1 cellular context compared by ENCODE assay signal in the genomic region with DNA sequence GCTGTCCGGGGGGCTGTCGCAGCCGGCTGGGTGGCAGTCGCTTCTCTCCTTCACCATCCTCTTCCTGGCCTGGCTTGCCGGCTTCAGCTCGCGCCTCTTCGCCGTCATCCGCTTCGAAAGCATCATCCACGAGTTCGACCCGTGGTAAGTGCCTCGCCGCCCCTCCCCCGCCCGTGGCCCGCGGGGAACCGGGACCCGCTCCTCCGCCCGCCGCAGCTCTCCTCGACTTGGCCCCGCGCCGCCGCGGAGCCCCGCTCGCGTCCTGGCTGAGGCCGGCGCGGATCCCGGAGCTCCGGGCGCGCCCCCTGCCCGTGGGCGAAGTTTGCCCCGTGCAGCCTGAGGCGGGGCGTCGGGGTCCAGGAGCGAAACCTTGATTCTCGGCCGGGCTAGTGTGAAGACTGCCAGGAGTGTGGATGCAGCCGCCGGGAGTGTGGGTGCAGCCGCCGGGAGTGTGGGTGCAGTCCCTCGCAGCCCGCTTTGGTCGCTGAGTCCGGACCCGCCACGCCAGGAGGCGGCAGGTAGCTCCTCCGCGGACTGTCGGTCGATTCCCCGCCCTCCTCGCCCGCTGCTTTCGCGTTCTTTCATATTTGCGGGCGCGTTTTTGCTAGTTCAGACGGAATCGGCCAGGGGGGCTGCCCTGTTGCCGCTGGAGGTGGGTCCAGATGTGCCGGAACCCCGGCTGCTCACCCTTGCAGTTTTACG.
A peak's percentile ranks its signal among the peaks of the same experiment; 100 is the strongest.
TF ChIP-seq lines count a peak whose summit lies in the region.

No MANE protein-coding gene starts in this region.

TF ChIP-seq in HepG2, 621 proteins besides CTCF, POLR2A, EP300 and RAD21 (continued from another document and continues in another):
- TF ChIP-seq, protein P1, sequence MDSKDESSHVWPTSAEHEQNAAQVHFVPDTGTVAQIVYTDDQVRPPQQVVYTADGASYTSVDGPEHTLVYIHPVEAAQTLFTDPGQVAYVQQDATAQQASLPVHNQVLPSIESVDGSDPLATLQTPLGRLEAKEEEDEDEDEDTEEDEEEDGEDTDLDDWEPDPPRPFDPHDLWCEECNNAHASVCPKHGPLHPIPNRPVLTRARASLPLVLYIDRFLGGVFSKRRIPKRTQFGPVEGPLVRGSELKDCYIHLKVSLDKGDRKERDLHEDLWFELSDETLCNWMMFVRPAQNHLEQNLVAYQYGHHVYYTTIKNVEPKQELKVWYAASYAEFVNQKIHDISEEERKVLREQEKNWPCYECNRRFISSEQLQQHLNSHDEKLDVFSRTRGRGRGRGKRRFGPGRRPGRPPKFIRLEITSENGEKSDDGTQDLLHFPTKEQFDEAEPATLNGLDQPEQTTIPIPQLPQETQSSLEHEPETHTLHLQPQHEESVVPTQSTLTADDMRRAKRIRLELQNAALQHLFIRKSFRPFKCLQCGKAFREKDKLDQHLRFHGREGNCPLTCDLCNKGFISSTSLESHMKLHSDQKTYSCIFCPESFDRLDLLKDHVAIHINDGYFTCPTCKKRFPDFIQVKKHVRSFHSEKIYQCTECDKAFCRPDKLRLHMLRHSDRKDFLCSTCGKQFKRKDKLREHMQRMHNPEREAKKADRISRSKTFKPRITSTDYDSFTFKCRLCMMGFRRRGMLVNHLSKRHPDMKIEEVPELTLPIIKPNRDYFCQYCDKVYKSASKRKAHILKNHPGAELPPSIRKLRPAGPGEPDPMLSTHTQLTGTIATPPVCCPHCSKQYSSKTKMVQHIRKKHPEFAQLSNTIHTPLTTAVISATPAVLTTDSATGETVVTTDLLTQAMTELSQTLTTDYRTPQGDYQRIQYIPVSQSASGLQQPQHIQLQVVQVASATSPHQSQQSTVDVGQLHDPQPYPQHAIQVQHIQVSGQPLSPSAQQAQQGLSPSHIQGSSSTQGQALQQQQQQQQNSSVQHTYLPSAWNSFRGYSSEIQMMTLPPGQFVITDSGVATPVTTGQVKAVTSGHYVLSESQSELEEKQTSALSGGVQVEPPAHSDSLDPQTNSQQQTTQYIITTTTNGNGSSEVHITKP (CRISPR knock-in tag; IDR thresholded peaks at IDR 0.05; ENCODE audit: low read depth), result no peak
- TF ChIP-seq, protein P2, sequence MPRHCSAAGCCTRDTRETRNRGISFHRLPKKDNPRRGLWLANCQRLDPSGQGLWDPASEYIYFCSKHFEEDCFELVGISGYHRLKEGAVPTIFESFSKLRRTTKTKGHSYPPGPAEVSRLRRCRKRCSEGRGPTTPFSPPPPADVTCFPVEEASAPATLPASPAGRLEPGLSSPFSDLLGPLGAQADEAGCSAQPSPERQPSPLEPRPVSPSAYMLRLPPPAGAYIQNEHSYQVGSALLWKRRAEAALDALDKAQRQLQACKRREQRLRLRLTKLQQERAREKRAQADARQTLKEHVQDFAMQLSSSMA (CRISPR knock-in tag; IDR thresholded peaks at IDR 0.05), result no peak
- TF ChIP-seq NRL (CRISPR knock-in tag; IDR thresholded peaks at IDR 0.05; ENCODE audit: borderline replicate concordance), result peak; percentile 83; the same call in 1 of the 2 replicates
- TF ChIP-seq GTF2F1 (IDR thresholded peaks at IDR 0.05; ENCODE audit: low read length), result no peak
- 0 out of 2 replicates have a peak, but pooled peaks have one; percentile 32 for TF ChIP-seq ZSCAN31 (CRISPR knock-in tag; IDR thresholded peaks at IDR 0.05; ENCODE audit: low read depth)
- TF ChIP-seq TAF15 (IDR thresholded peaks at IDR 0.05; ENCODE audit: low read depth, low read length, poor library complexity, severe bottlenecking), result no peak
- TF ChIP-seq TMF1 (CRISPR knock-in tag; IDR thresholded peaks at IDR 0.05; ENCODE audit: low read depth), result no peak
- peak; percentile 35 for TF ChIP-seq AGO2 (optimal IDR thresholded peaks at IDR 0.05; ENCODE audit: low read depth, low read length)
- TF ChIP-seq, protein P3, sequence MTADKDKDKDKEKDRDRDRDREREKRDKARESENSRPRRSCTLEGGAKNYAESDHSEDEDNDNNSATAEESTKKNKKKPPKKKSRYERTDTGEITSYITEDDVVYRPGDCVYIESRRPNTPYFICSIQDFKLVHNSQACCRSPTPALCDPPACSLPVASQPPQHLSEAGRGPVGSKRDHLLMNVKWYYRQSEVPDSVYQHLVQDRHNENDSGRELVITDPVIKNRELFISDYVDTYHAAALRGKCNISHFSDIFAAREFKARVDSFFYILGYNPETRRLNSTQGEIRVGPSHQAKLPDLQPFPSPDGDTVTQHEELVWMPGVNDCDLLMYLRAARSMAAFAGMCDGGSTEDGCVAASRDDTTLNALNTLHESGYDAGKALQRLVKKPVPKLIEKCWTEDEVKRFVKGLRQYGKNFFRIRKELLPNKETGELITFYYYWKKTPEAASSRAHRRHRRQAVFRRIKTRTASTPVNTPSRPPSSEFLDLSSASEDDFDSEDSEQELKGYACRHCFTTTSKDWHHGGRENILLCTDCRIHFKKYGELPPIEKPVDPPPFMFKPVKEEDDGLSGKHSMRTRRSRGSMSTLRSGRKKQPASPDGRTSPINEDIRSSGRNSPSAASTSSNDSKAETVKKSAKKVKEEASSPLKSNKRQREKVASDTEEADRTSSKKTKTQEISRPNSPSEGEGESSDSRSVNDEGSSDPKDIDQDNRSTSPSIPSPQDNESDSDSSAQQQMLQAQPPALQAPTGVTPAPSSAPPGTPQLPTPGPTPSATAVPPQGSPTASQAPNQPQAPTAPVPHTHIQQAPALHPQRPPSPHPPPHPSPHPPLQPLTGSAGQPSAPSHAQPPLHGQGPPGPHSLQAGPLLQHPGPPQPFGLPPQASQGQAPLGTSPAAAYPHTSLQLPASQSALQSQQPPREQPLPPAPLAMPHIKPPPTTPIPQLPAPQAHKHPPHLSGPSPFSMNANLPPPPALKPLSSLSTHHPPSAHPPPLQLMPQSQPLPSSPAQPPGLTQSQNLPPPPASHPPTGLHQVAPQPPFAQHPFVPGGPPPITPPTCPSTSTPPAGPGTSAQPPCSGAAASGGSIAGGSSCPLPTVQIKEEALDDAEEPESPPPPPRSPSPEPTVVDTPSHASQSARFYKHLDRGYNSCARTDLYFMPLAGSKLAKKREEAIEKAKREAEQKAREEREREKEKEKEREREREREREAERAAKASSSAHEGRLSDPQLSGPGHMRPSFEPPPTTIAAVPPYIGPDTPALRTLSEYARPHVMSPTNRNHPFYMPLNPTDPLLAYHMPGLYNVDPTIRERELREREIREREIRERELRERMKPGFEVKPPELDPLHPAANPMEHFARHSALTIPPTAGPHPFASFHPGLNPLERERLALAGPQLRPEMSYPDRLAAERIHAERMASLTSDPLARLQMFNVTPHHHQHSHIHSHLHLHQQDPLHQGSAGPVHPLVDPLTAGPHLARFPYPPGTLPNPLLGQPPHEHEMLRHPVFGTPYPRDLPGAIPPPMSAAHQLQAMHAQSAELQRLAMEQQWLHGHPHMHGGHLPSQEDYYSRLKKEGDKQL (CRISPR knock-in tag; IDR thresholded peaks at IDR 0.05; ENCODE audit: low read depth), result no peak
- TF ChIP-seq HDAC2 (CRISPR knock-in tag; IDR thresholded peaks at IDR 0.05), result no peak
- TF ChIP-seq ZFP1 (CRISPR knock-in tag; IDR thresholded peaks at IDR 0.05), result no peak
- TF ChIP-seq CEBPG (CRISPR knock-in tag; IDR thresholded peaks at IDR 0.05), result no peak
- no peak for TF ChIP-seq KLF13 (CRISPR knock-in tag; IDR thresholded peaks at IDR 0.05)
- TF ChIP-seq HOXA5 (CRISPR knock-in tag; IDR thresholded peaks at IDR 0.05), result no peak
- no peak for TF ChIP-seq ZNF703 (CRISPR knock-in tag; IDR thresholded peaks at IDR 0.05; ENCODE audit: borderline replicate concordance)
- TF ChIP-seq POLR2G (IDR thresholded peaks at IDR 0.05; ENCODE audit: low read depth, low read length), result no peak
- TF ChIP-seq ZNF761 (CRISPR knock-in tag; conservative IDR thresholded peaks at IDR 0.05), result peak; percentile 18; the same call in 1 of the 2 replicates
- no peak for TF ChIP-seq ZNF205 (CRISPR knock-in tag; IDR thresholded peaks at IDR 0.05)
- TF ChIP-seq ZNF232 (CRISPR knock-in tag; IDR thresholded peaks at IDR 0.05; ENCODE audit: borderline replicate concordance), result no peak
- TF ChIP-seq FOXK1 (CRISPR knock-in tag; IDR thresholded peaks at IDR 0.05; ENCODE audit: borderline replicate concordance, low read depth), result no peak
- no peak for TF ChIP-seq PCBP2 (optimal IDR thresholded peaks at IDR 0.05; ENCODE audit: low read depth, low read length, poor library complexity, severe bottlenecking)
- TF ChIP-seq, protein P4, sequence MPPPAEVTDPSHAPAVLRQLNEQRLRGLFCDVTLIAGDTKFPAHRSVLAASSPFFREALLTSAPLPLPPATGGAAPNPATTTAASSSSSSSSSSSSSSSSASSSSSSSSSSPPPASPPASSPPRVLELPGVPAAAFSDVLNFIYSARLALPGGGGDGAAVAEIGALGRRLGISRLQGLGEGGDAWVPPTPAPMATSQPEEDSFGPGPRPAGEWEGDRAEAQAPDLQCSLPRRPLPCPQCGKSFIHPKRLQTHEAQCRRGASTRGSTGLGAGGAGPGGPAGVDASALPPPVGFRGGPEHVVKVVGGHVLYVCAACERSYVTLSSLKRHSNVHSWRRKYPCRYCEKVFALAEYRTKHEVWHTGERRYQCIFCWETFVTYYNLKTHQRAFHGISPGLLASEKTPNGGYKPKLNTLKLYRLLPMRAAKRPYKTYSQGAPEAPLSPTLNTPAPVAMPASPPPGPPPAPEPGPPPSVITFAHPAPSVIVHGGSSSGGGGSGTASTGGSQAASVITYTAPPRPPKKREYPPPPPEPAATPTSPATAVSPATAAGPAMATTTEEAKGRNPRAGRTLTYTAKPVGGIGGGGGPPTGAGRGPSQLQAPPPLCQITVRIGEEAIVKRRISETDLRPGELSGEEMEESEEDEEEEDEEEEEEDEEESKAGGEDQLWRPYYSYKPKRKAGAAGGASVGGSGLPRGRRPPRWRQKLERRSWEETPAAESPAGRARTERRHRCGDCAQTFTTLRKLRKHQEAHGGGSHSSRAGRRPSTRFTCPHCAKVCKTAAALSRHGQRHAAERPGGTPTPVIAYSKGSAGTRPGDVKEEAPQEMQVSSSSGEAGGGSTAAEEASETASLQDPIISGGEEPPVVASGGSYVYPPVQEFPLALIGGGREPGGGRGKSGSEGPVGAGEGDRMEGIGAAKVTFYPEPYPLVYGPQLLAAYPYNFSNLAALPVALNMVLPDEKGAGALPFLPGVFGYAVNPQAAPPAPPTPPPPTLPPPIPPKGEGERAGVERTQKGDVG (CRISPR knock-in tag; IDR thresholded peaks at IDR 0.05; ENCODE audit: borderline replicate concordance), result no peak
- no peak for TF ChIP-seq NBN (conservative IDR thresholded peaks at IDR 0.05)
- TF ChIP-seq ATF7 (IDR thresholded peaks at IDR 0.05), result no peak
- TF ChIP-seq ATF7 (CRISPR knock-in tag; IDR thresholded peaks at IDR 0.05), result no peak
- no peak for TF ChIP-seq CREM (IDR thresholded peaks at IDR 0.05)
- TF ChIP-seq CREM (CRISPR knock-in tag; IDR thresholded peaks at IDR 0.05), result no peak
- no peak for TF ChIP-seq ZNF343 (CRISPR knock-in tag; IDR thresholded peaks at IDR 0.05)
- TF ChIP-seq ZNF652 (CRISPR knock-in tag; IDR thresholded peaks at IDR 0.05; ENCODE audit: borderline replicate concordance, low read depth), result no peak
- TF ChIP-seq SRY (CRISPR knock-in tag; IDR thresholded peaks at IDR 0.05), result peak; percentile 38; the same call in 1 of the 2 replicates
- TF ChIP-seq, protein P5, sequence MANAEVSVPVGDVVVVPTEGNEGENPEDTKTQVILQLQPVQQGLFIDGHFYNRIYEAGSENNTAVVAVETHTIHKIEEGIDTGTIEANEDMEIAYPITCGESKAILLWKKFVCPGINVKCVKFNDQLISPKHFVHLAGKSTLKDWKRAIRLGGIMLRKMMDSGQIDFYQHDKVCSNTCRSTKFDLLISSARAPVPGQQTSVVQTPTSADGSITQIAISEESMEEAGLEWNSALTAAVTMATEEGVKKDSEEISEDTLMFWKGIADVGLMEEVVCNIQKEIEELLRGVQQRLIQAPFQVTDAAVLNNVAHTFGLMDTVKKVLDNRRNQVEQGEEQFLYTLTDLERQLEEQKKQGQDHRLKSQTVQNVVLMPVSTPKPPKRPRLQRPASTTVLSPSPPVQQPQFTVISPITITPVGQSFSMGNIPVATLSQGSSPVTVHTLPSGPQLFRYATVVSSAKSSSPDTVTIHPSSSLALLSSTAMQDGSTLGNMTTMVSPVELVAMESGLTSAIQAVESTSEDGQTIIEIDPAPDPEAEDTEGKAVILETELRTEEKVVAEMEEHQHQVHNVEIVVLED (CRISPR knock-in tag; IDR thresholded peaks at IDR 0.05; ENCODE audit: borderline replicate concordance), result no peak
- TF ChIP-seq, protein P6, sequence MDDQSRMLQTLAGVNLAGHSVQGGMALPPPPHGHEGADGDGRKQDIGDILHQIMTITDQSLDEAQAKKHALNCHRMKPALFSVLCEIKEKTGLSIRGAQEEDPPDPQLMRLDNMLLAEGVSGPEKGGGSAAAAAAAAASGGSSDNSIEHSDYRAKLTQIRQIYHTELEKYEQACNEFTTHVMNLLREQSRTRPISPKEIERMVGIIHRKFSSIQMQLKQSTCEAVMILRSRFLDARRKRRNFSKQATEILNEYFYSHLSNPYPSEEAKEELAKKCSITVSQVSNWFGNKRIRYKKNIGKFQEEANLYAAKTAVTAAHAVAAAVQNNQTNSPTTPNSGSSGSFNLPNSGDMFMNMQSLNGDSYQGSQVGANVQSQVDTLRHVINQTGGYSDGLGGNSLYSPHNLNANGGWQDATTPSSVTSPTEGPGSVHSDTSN (CRISPR knock-in tag; IDR thresholded peaks at IDR 0.05; ENCODE audit: borderline replicate concordance), result no peak
- TF ChIP-seq ZMYM3 (CRISPR knock-in tag; IDR thresholded peaks at IDR 0.05), result no peak
- TF ChIP-seq, protein P7, sequence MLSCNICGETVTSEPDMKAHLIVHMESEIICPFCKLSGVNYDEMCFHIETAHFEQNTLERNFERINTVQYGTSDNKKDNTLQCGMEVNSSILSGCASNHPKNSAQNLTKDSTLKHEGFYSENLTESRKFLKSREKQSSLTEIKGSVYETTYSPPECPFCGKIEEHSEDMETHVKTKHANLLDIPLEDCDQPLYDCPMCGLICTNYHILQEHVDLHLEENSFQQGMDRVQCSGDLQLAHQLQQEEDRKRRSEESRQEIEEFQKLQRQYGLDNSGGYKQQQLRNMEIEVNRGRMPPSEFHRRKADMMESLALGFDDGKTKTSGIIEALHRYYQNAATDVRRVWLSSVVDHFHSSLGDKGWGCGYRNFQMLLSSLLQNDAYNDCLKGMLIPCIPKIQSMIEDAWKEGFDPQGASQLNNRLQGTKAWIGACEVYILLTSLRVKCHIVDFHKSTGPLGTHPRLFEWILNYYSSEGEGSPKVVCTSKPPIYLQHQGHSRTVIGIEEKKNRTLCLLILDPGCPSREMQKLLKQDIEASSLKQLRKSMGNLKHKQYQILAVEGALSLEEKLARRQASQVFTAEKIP (CRISPR knock-in tag; IDR thresholded peaks at IDR 0.05; ENCODE audit: borderline replicate concordance), result no peak
- no peak for TF ChIP-seq MIER2 (CRISPR knock-in tag; IDR thresholded peaks at IDR 0.05)
- peak; percentile 49; the same call in 1 of the 2 replicates for TF ChIP-seq KDM2A (CRISPR knock-in tag; IDR thresholded peaks at IDR 0.05; ENCODE audit: borderline replicate concordance, low read depth)
- TF ChIP-seq GATAD2A (CRISPR knock-in tag; IDR thresholded peaks at IDR 0.05), result peak; percentile 11; the same call in 1 of the 2 replicates
- TF ChIP-seq, protein P8, sequence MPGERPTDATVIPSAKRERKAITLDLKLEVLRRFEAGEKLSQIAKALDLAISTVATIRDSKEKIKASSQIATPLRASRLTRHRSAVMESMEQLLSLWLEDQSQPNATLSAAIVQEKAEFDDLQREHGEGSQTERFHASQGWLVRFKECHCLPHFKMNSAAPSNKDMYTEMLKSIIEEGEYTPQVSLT (CRISPR knock-in tag; IDR thresholded peaks at IDR 0.05; ENCODE audit: borderline replicate concordance, low read depth), result no peak
- no peak for TF ChIP-seq SMAD9 (CRISPR knock-in tag; IDR thresholded peaks at IDR 0.05)
